Comparison of ENCODE assay signal across 8 cellular contexts in the genomic region with DNA sequence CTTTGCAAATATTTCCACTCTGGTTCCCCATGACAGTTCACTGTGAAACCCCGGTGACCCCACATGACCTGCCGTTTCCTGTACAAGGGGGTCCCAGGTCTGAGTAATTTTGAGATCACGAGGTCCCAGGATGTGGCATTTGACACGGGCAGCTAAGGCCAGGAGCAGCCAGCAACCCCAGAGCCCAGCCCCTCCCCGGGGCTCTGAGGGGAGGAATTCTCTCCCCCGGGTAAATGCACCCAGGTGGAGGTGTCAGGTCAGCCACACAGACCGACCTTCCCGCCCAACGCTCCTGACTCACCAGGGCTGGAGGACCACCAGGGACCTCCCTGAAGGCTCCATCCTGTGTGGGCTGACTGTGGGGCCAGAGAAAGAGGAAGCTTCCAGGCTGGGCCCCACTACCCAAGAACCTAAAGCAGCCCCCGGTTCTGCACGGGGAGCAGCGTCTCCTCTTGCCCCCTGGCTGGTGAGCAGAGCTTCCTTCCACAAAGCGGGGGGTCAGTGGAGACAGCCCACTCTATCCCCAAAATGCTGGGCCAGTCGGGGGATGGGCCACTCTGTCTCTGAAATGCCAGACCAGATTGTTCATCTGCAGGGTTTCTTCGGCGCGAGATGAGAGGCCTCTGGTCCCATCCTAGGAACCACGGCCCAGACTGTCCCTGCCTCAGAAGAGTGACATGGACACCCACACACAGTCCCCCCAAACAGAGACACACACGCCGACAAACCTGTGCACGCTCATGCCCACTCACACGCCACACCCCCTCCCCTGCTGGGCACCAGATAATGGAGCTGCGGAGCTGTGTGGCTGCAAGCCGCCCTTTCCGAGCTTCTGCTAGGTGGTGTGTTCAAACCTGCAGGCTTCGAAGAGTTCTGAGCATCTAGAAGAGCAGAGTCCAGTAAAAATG. TPM values are rescaled to one million over a fixed set of nuclear protein-coding genes. Genes with fewer than 3 reads are reported as not detected.
DNase-seq lines count a peak whose midpoint lies in the region; ATAC-seq and TF ChIP-seq lines count a peak whose summit lies in the region.

No MANE protein-coding gene starts in this region.

- ATAC-seq in activated CD4-positive, alpha-beta T cell treated with anti-CD3 and anti-CD28 coated beads for 36 hours: peak; percentile 53
- peak; percentile 66 to 68 for ATAC-seq in stimulated activated naive B cell treated with anti-CD40 and anti-IgM and Interleukin-4, amounts not matched to agents 10 μg/mL and 1 μg/mL and 100 μg/mL, for 72 hours (replicated peaks)
- no peak for ATAC-seq in body of pancreas

- no peaks in the 10 kb centered on the region for H3K27me3 Mint-ChIP-seq in activated CD4-positive, alpha-beta T cell treated with anti-CD3 and anti-CD28 coated beads for 36 hours
- H3K27me3 Mint-ChIP-seq in stimulated activated naive B cell treated with anti-CD40 and anti-IgM and Interleukin-4, amounts not matched to agents 10 μg/mL and 1 μg/mL and 100 μg/mL, for 72 hours: no peaks in the 10 kb centered on the region

- H3K9me2 ChIP-seq in Loucy (replicated peaks; ENCODE audit: low read depth, low read length) (no peaks in the 10 kb centered on the region), MM.1S (replicated peaks; ENCODE audit: insufficient read depth, low read length) (no peaks in the 10 kb centered on the region)

- intact Hi-C loops in activated CD4-positive, alpha-beta T cell treated with anti-CD3 and anti-CD28 coated beads for 36 hours (cut with DNase I, micrococcal nuclease): loop anchor here (1.0 to 5.0 kb wide), 5 partner anchors 117 to 316 kb away; a partner anchor contains a TSS
- intact Hi-C loops in ascending aorta (cut with DNase I): loop anchor here (5.0 kb wide), 1 partner anchor 67 kb away; no protein-coding TSS in a partner anchor
- intact Hi-C loops in body of pancreas (cut with DNase I): loop anchor here (5.0 kb wide), 1 partner anchor 117 kb away; no protein-coding TSS in a partner anchor

- H3K9ac ChIP-seq in Loucy (ENCODE audit: low read depth, low read length, poor library complexity, severe bottlenecking) (peak overlapping the region; percentile 44), MM.1S (ENCODE audit: low read length) (no peak overlapping the region)

- H3K4me3 Mint-ChIP-seq in activated CD4-positive, alpha-beta T cell treated with anti-CD3 and anti-CD28 coated beads for 36 hours: peak overlapping the region; percentile 50
- peak overlapping the region; percentile 59 to 62 for H3K4me3 Mint-ChIP-seq in stimulated activated naive B cell treated with anti-CD40 and anti-IgM and Interleukin-4, amounts not matched to agents 10 μg/mL and 1 μg/mL and 100 μg/mL, for 72 hours

- H3K9me3 ChIP-seq in Loucy (ENCODE audit: insufficient read depth, low read depth, low read length) (no peaks in the 10 kb centered on the region), ascending aorta (no peaks in the 10 kb centered on the region), body of pancreas (no peaks in the 10 kb centered on the region), MM.1S (replicated peaks; ENCODE audit: insufficient read depth, low read length) (no peaks in the 10 kb centered on the region)

- peaks cover 43% of the 10 kb centered on the region for H3K4me1 Mint-ChIP-seq in activated CD4-positive, alpha-beta T cell treated with anti-CD3 and anti-CD28 coated beads for 36 hours
- H3K4me1 Mint-ChIP-seq in stimulated activated naive B cell treated with anti-CD40 and anti-IgM and Interleukin-4, amounts not matched to agents 10 μg/mL and 1 μg/mL and 100 μg/mL, for 72 hours: peaks cover 35 to 54% of the 10 kb centered on the region in 2 donors

- H3K79me2 ChIP-seq in Loucy (ENCODE audit: insufficient read depth, low read length): no peaks in the 10 kb centered on the region
- no peaks in the 10 kb centered on the region for H3K79me2 ChIP-seq in MM.1S (ENCODE audit: low read length)

- H3K9me3 Mint-ChIP-seq in activated CD4-positive, alpha-beta T cell treated with anti-CD3 and anti-CD28 coated beads for 36 hours (ENCODE audit: low read depth): no peaks in the 10 kb centered on the region
- H3K9me3 Mint-ChIP-seq in stimulated activated naive B cell treated with anti-CD40 and anti-IgM and Interleukin-4, amounts not matched to agents 10 μg/mL and 1 μg/mL and 100 μg/mL, for 72 hours: no peaks in the 10 kb centered on the region

- H3K36me3 ChIP-seq in Loucy (ENCODE audit: insufficient read depth, low read length) (no peaks in the 10 kb centered on the region), ascending aorta (no peaks in the 10 kb centered on the region), body of pancreas (replicated peaks in 1 of 2; ENCODE audit: insufficient read depth in 1 of 2, low read depth in 2 of 2) (no peaks in the 10 kb centered on the region), MM.1S (replicated peaks; ENCODE audit: insufficient read depth, low read length) (no peaks in the 10 kb centered on the region)

- H3K4me1 ChIP-seq in Loucy (ENCODE audit: insufficient read depth, low read length, poor library complexity, severe bottlenecking) (peaks cover 47% of the 10 kb centered on the region), ascending aorta (peaks cover 7 to 16% of the 10 kb centered on the region in 2 donors), body of pancreas (peaks cover 23% of the 10 kb centered on the region), MM.1S (ENCODE audit: low read length) (peaks cover 5% of the 10 kb centered on the region)

- 0 out of 2 replicates have a peak, but pooled peaks cover 3% of the 10 kb centered on the region for H3F3A ChIP-seq in Loucy (ENCODE audit: low read depth)
- no peaks in the 10 kb centered on the region for H3F3A ChIP-seq in MM.1S (ENCODE audit: insufficient read depth, low read length)

- H3K27ac ChIP-seq in ascending aorta (peak overlapping the region; percentile 46 to 58), body of pancreas (peak overlapping the region in 1 of 4 donors; percentile 36), MM.1S (ENCODE audit: low read length) (no peak overlapping the region)

- DNase-seq in activated CD4-positive, alpha-beta T cell treated with anti-CD3 and anti-CD28 coated beads for 36 hours: peak; percentile 75
- no peak for DNase-seq in activated CD4-positive, alpha-beta T cell treated with anti-CD3 and anti-CD28 coated beads for 1 hour
- no peak for DNase-seq in ascending aorta (ENCODE audit: low spot score in 2 of 2)
- DNase-seq in stimulated activated naive B cell treated with anti-CD40 and anti-IgM and Interleukin-4, amounts not matched to agents 10 μg/mL and 1 μg/mL and 100 μg/mL, for 72 hours: peak; percentile 69
- no peak for DNase-seq in body of pancreas
- DNase-seq in DMS79 (lab: John Stamatoyannopoulos, UW): no peak
- no peak for DNase-seq in MM.1S

- H3K4me3 ChIP-seq in Loucy (ENCODE audit: low read length, poor library complexity, severe bottlenecking): no peak overlapping the region
- H3K4me3 ChIP-seq in ascending aorta: no peak overlapping the region
- no peak overlapping the region for H3K4me3 ChIP-seq in body of pancreas
- H3K4me3 ChIP-seq in MM.1S (ENCODE audit: low read length): no peak overlapping the region

- TF ChIP-seq CTCF in Loucy (conservative IDR thresholded peaks at IDR 0.05; ENCODE audit: low read length) (no peak), ascending aorta (IDR thresholded peaks at IDR 0.05) (no peak), body of pancreas (IDR thresholded peaks at IDR 0.05) (no peak), MM.1S (IDR thresholded peaks at IDR 0.05; ENCODE audit: low read length) (no peak)

- no peaks in the 10 kb centered on the region for H3K36me3 Mint-ChIP-seq in activated CD4-positive, alpha-beta T cell treated with anti-CD3 and anti-CD28 coated beads for 36 hours (ENCODE audit: low read depth)
- no peaks in the 10 kb centered on the region for H3K36me3 Mint-ChIP-seq in stimulated activated naive B cell treated with anti-CD40 and anti-IgM and Interleukin-4, amounts not matched to agents 10 μg/mL and 1 μg/mL and 100 μg/mL, for 72 hours

- 60 to 77% methylated on average over 13 to 26 of the region's 26 CpGs for WGBS in body of pancreas, 2 donors

- H2AFZ ChIP-seq in Loucy (ENCODE audit: low read length): no peak overlapping the region
- H2AFZ ChIP-seq in MM.1S (ENCODE audit: low read length): no peak overlapping the region

- POLR2A ChIA-PET in activated CD4-positive, alpha-beta T cell treated with anti-CD3 and anti-CD28 coated beads for 36 hours (lab: Charles Lee): no interaction called here

- CTCF ChIA-PET in activated CD4-positive, alpha-beta T cell treated with anti-CD3 and anti-CD28 coated beads for 36 hours (lab: Charles Lee): interaction anchor here (3.3 kb wide), 1 partner anchor 119 kb away, joined by 19 read pairs; no protein-coding TSS in a partner anchor

- no peaks in the 10 kb centered on the region for H4K20me1 ChIP-seq in Loucy (ENCODE audit: insufficient read depth, low read length, poor library complexity, severe bottlenecking)
- no peaks in the 10 kb centered on the region for H4K20me1 ChIP-seq in MM.1S (ENCODE audit: insufficient read depth, low read length)

- TF ChIP-seq POLR2A in body of pancreas (IDR thresholded peaks at IDR 0.05): no peak

- H3K27ac Mint-ChIP-seq in activated CD4-positive, alpha-beta T cell treated with anti-CD3 and anti-CD28 coated beads for 36 hours: peak overlapping the region; percentile 91
- H3K27ac Mint-ChIP-seq in stimulated activated naive B cell treated with anti-CD40 and anti-IgM and Interleukin-4, amounts not matched to agents 10 μg/mL and 1 μg/mL and 100 μg/mL, for 72 hours: peak overlapping the region; percentile 94

- H3K27me3 ChIP-seq in Loucy (ENCODE audit: insufficient read depth, low read length, poor library complexity, severe bottlenecking): no peaks in the 10 kb centered on the region
- H3K27me3 ChIP-seq in ascending aorta: no peaks in the 10 kb centered on the region
- no peaks in the 10 kb centered on the region for H3K27me3 ChIP-seq in body of pancreas
- H3K27me3 ChIP-seq in MM.1S (replicated peaks; ENCODE audit: insufficient read depth, low read length): peaks cover 47% of the 10 kb centered on the region

- peak overlapping the region; percentile 42 for H3K4me2 ChIP-seq in Loucy (ENCODE audit: low read depth, low read length, poor library complexity, severe bottlenecking)
- no peak overlapping the region for H3K4me2 ChIP-seq in MM.1S (ENCODE audit: low read depth, low read length)

RNA-seq across cellular contexts. Expression of a gene that starts 23.4 kb away (rescaled TPM):
- total RNA-seq in activated CD4-positive, alpha-beta T cell treated with anti-CD3 and anti-CD28 coated beads for 36 hours: 10 to 100 TPM; 40.5 to 43.4 TPM
- total RNA-seq in ascending aorta (160 TPM), body of pancreas (1 to 10 TPM; 2.6 to 6.2 TPM)

Comparison
In these comparisons a context has a peak if more than half of its experiments do, and no peak if none do; other contexts are left out.
1. DNase-seq: peak in activated CD4-positive, alpha-beta T cell treated with anti-CD3 and anti-CD28 coated beads for 36 hours (single experiment) and stimulated activated naive B cell treated with anti-CD40 and anti-IgM and Interleukin-4, amounts not matched to agents 10 μg/mL and 1 μg/mL and 100 μg/mL, for 72 hours (single experiment); none in activated CD4-positive, alpha-beta T cell treated with anti-CD3 and anti-CD28 coated beads for 1 hour (single experiment), ascending aorta (0 of 2), body of pancreas (0 of 4), DMS79 (single experiment) and MM.1S (single experiment).
2. RNA of a gene that starts 23.4 kb away (total RNA-seq): 160 TPM in ascending aorta (single experiment) and 40.5 to 43.4 TPM in activated CD4-positive, alpha-beta T cell treated with anti-CD3 and anti-CD28 coated beads for 36 hours; 2.6 to 6.2 TPM in body of pancreas; every median in the first group is over 4 times any median in the second.